ENCODE assay signal across 9 cellular contexts in the genomic region with DNA sequence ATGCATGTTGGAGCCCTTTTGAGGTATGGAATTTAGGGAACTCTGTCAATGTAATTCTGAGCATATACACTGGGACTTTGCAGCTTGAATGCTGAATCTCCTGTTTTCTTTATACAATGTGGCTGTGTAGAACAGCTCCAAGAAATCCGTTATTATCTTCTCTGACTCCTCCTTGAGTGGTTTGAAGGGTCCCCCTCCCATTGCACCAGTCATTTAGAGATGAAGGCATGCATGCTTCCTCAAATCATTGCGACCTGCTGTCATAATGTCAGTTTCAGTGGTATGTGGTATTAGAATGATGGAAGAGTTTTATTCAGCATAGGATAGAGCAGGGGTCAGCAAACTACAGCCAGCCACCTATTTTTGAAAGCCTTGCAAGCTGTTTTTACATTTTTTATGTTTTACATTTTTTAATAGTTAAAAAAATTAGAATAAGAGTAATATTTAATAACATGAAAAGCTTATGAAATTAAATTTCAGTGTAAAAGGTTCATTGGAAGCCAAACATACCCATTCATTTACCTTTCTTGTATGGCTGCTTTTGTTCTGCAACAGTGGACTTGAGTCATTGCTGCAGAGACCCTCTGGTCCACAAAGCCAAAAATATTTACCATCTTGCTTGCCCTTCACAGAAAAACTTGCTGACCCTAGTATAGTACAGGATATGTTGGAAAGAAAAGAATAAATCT. TPM values are rescaled to one million over a fixed set of nuclear protein-coding genes. Genes with fewer than 3 reads are reported as not detected.
DNase-seq lines count a peak whose midpoint lies in the region; ATAC-seq lines count a peak whose summit lies in the region.
"Had no signal": no experiment of that assay in that cellular context is flagged by ENCODE, and none has a peak within 500 bp of the region (broad histone marks: within the 10 kb centered on the region; RNA-seq: fewer than 3 reads in every experiment).

No MANE protein-coding gene starts in this region.

- DNase-seq in activated T-cell treated with anti-CD3 and anti-CD28 coated beads for 24 hours (ENCODE audit: low read depth) (peak; percentile 35), T-helper 17 cell (no peak), NCI-H1048 (lab: John Stamatoyannopoulos, UW) (no peak), epidermal melanocyte (ENCODE audit: insufficient read length, low spot score) (no peak), SJCRH30 (no peak)
- no peak for DNase-seq in activated T-cell treated with anti-CD3 and anti-CD28 coated beads, Interleukin-2, amount 50 U/mL, for 1 hour

- ATAC-seq in HG02938 (IDR thresholded peaks at IDR 0.05; ENCODE audit: unreplicated experiment), result peak; percentile 73
- no peak for ATAC-seq in T-helper 17 cell

- H3K27me3 ChIP-seq in skeletal muscle satellite cell (ENCODE audit: control insufficient read depth, insufficient read depth, low read length), result no peaks in the 10 kb centered on the region
- H3K27me3 ChIP-seq in SJCRH30, result no peaks in the 10 kb centered on the region
- H3K27me3 ChIP-seq: BLaER1 had no signal

- peaks cover 61% of the 10 kb centered on the region for H3K4me1 Mint-ChIP-seq in T-helper 17 cell

- H3K4me1 ChIP-seq in skeletal muscle satellite cell (ENCODE audit: control insufficient read depth, insufficient read depth, low read length), result peaks cover 14% of the 10 kb centered on the region
- H3K4me1 ChIP-seq in SJCRH30, result no peaks in the 10 kb centered on the region
- H3K4me1 ChIP-seq: BLaER1 had no signal

- peak overlapping the region; percentile 98 for H3K27ac Mint-ChIP-seq in T-helper 17 cell

- H3K36me3 ChIP-seq in skeletal muscle satellite cell (ENCODE audit: insufficient read depth, low read length), result peaks cover 7% of the 10 kb centered on the region
- no peaks in the 10 kb centered on the region for H3K36me3 ChIP-seq in SJCRH30
- H3K36me3 ChIP-seq: BLaER1 had no signal

- H3K27me3 Mint-ChIP-seq in T-helper 17 cell, result no peaks in the 10 kb centered on the region

- H3K4me2 ChIP-seq in skeletal muscle satellite cell (ENCODE audit: low read length), result peak overlapping the region; percentile 8
- H3K4me2 ChIP-seq: BLaER1 had no signal

- no peaks in the 10 kb centered on the region for H3K9me3 ChIP-seq in T-helper 17 cell (ENCODE audit: control insufficient read depth, low read length, poor library complexity, severe bottlenecking)
- no peaks in the 10 kb centered on the region for H3K9me3 ChIP-seq in skeletal muscle satellite cell (replicated peaks; ENCODE audit: low read length)
- H3K9me3 ChIP-seq in SJCRH30 (replicated peaks), result no peaks in the 10 kb centered on the region
- H3K9me3 ChIP-seq: BLaER1 had no signal

- no peak overlapping the region for H3K9ac ChIP-seq in skeletal muscle satellite cell (ENCODE audit: low read depth, low read length)
- H3K9ac ChIP-seq: BLaER1 had no signal

- no peak overlapping the region for H3K4me3 ChIP-seq in skeletal muscle satellite cell (ENCODE audit: low read length)
- no peak overlapping the region for H3K4me3 ChIP-seq in SJCRH30
- H3K4me3 ChIP-seq: BLaER1 had no signal

- peak overlapping the region; percentile 85 for H3K4me3 Mint-ChIP-seq in T-helper 17 cell

- H3K36me3 Mint-ChIP-seq in T-helper 17 cell (ENCODE audit: low read depth), result peaks cover 5% of the 10 kb centered on the region

- H3K27ac ChIP-seq in SJCRH30, result no peak overlapping the region
- H3K27ac ChIP-seq: BLaER1 had no signal

RNA-seq across cellular contexts. Expression of gene STK17A, which starts 8.1 kb away (rescaled TPM):
- total RNA-seq in T-helper 17 cell, result 100 to 1,000 TPM; 107 to 124 TPM
- 62.1 and 84.5 TPM in 2 replicates for total RNA-seq in skeletal muscle satellite cell (2012; rRNA removed)
- 4.5 TPM in 2 replicates for total RNA-seq in SJCRH30 (2014; rRNA removed; shearing (Covaris generic))

Comparison
In these comparisons a context has a peak if more than half of its experiments do, and no peak if none do; other contexts are left out.
1. RNA of gene STK17A, which starts 8.1 kb away (total RNA-seq): 107 to 124 TPM in T-helper 17 cell; 4.5 TPM in SJCRH30; every median in the first group is over 10 times any median in the second.